In genomic region chr16:85570735-85571562, GRCh38 we compare ENCODE assay signal across 8 cellular contexts. TPM values are rescaled to one million over a fixed set of nuclear protein-coding genes. Genes with fewer than 3 reads are reported as not detected.
DNase-seq lines count a peak whose midpoint lies in the region; ATAC-seq and TF ChIP-seq lines count a peak whose summit lies in the region.

No MANE protein-coding gene starts in this region.

- intact Hi-C loops in activated naive CD4-positive, alpha-beta T cell treated with anti-CD3 and anti-CD28 coated beads for 36 hours (cut with micrococcal nuclease): loop anchor here (1.0 kb wide), 1 partner anchor 16 kb away; no protein-coding TSS in a partner anchor
- intact Hi-C loops in prostate gland (cut with DNase I): no loop called here

- H3K9me3 Mint-ChIP-seq in activated naive CD4-positive, alpha-beta T cell treated with anti-CD3 and anti-CD28 coated beads for 36 hours: peaks cover 5% of the 10 kb centered on the region
- no peaks in the 10 kb centered on the region for H3K9me3 Mint-ChIP-seq in activated T-cell treated with anti-CD3 and anti-CD28 coated beads, Interleukin-2, amount 50 U/mL, for 72 hours
- H3K9me3 Mint-ChIP-seq in nephron progenitor cell: peaks cover 10% of the 10 kb centered on the region

- 84% methylated on average over 24 of the region's 24 CpGs for WGBS in prostate gland

- peaks cover 8% of the 10 kb centered on the region for H3K4me1 ChIP-seq in prostate gland (replicated peaks)

- H3K36me3 Mint-ChIP-seq in activated naive CD4-positive, alpha-beta T cell treated with anti-CD3 and anti-CD28 coated beads for 36 hours (ENCODE audit: low read depth): peaks cover 4% of the 10 kb centered on the region
- peaks cover 7 to 8% of the 10 kb centered on the region in 2 donors for H3K36me3 Mint-ChIP-seq in activated T-cell treated with anti-CD3 and anti-CD28 coated beads, Interleukin-2, amount 50 U/mL, for 72 hours (ENCODE audit: insufficient read depth in 2 of 2)
- peaks cover 14% of the 10 kb centered on the region for H3K36me3 Mint-ChIP-seq in nephron progenitor cell (ENCODE audit: low read depth)

- DNase-seq in activated naive CD4-positive, alpha-beta T cell treated with anti-CD3 and anti-CD28 coated beads for 36 hours: peak; percentile 53
- no peak for DNase-seq in activated naive CD4-positive, alpha-beta T cell treated with anti-CD3 and anti-CD28 coated beads, Interleukin-2, amount 50 U/mL, for 16 hours
- DNase-seq in activated T-cell treated with anti-CD3 and anti-CD28 coated beads, Interleukin-2, amount 50 U/mL, for 72 hours: peak in 1 of 2 donors; percentile 18
- DNase-seq in nephron progenitor cell (no peak), prostate gland (ENCODE audit: low spot score) (no peak)

- ATAC-seq in HG03439 (IDR thresholded peaks at IDR 0.05; ENCODE audit: unreplicated experiment): peak; percentile 1
- peak; percentile 51 to 60 for ATAC-seq in activated T-cell treated with anti-CD3 and anti-CD28 coated beads, Interleukin-2, amount 50 U/mL, for 72 hours (replicated peaks in 1 of 2)
- no peak for ATAC-seq in HG02678 (IDR thresholded peaks at IDR 0.05; ENCODE audit: unreplicated experiment)
- no peak for ATAC-seq in GM18873 (IDR thresholded peaks at IDR 0.05; ENCODE audit: low FRiP score, unreplicated experiment)

- no peaks in the 10 kb centered on the region for H3K27me3 Mint-ChIP-seq in activated naive CD4-positive, alpha-beta T cell treated with anti-CD3 and anti-CD28 coated beads for 36 hours (ENCODE audit: low read depth)
- H3K27me3 Mint-ChIP-seq in activated T-cell treated with anti-CD3 and anti-CD28 coated beads, Interleukin-2, amount 50 U/mL, for 72 hours (ENCODE audit: low read depth): no peaks in the 10 kb centered on the region
- H3K27me3 Mint-ChIP-seq in nephron progenitor cell (ENCODE audit: low read depth, poor library complexity): peaks cover 7% of the 10 kb centered on the region

- no peak overlapping the region for H3K27ac Mint-ChIP-seq in activated naive CD4-positive, alpha-beta T cell treated with anti-CD3 and anti-CD28 coated beads for 36 hours
- H3K27ac Mint-ChIP-seq in activated T-cell treated with anti-CD3 and anti-CD28 coated beads, Interleukin-2, amount 50 U/mL, for 72 hours: peak overlapping the region; percentile 43
- peak overlapping the region; percentile 83 for H3K27ac Mint-ChIP-seq in nephron progenitor cell

- TF ChIP-seq CTCF in nephron progenitor cell (IDR thresholded peaks at IDR 0.05): no peak
- TF ChIP-seq CTCF in prostate gland (IDR thresholded peaks at IDR 0.05): no peak

- no peak for TF ChIP-seq POLR2A in prostate gland (IDR thresholded peaks at IDR 0.05)

- no peaks in the 10 kb centered on the region for H3K36me3 ChIP-seq in prostate gland

- no peak overlapping the region for H3K4me3 Mint-ChIP-seq in activated naive CD4-positive, alpha-beta T cell treated with anti-CD3 and anti-CD28 coated beads for 36 hours
- peak overlapping the region; percentile 73 to 74 for H3K4me3 Mint-ChIP-seq in activated T-cell treated with anti-CD3 and anti-CD28 coated beads, Interleukin-2, amount 50 U/mL, for 72 hours
- H3K4me3 Mint-ChIP-seq in nephron progenitor cell: peak overlapping the region; percentile 21

- CTCF ChIA-PET in activated naive CD4-positive, alpha-beta T cell treated with anti-CD3 and anti-CD28 coated beads for 36 hours (lab: Charles Lee): interaction anchor here (3.0 kb wide), 1 partner anchor 13 kb away, joined by 20 read pairs; no protein-coding TSS in a partner anchor

- H3K4me3 ChIP-seq in prostate gland: no peak overlapping the region

- no peaks in the 10 kb centered on the region for H3K9me3 ChIP-seq in prostate gland

- H3K4me1 Mint-ChIP-seq in activated naive CD4-positive, alpha-beta T cell treated with anti-CD3 and anti-CD28 coated beads for 36 hours (ENCODE audit: low read depth): peaks cover 51% of the 10 kb centered on the region
- peaks cover 51% of the 10 kb centered on the region for H3K4me1 Mint-ChIP-seq in activated T-cell treated with anti-CD3 and anti-CD28 coated beads, Interleukin-2, amount 50 U/mL, for 72 hours (ENCODE audit: low read depth)
- H3K4me1 Mint-ChIP-seq in nephron progenitor cell: peaks cover 91% of the 10 kb centered on the region

- no peaks in the 10 kb centered on the region for H3K27me3 ChIP-seq in prostate gland (replicated peaks; ENCODE audit: insufficient read depth)

- H3K27ac ChIP-seq in prostate gland: no peak overlapping the region

RNA-seq across cellular contexts. Expression of gene GSE1, which starts 42.2 kb away (rescaled TPM):
- total RNA-seq in activated naive CD4-positive, alpha-beta T cell treated with anti-CD3 and anti-CD28 coated beads for 36 hours: 10 to 100 TPM in 1 of 2 experiments, 1 to 10 TPM in 1; 8.6 to 10.1 TPM
- 10 to 100 TPM; 26.7 to 30.9 TPM for total RNA-seq in activated T-cell treated with anti-CD3 and anti-CD28 coated beads, Interleukin-2, amount 50 U/mL, for 72 hours
- total RNA-seq in prostate gland: 100 to 1,000 TPM in 1 of 2 donors, 10 to 100 TPM in 1; 41.4 to 146 TPM

Comparison
In these comparisons a context has a peak if more than half of its experiments do, and no peak if none do; other contexts are left out.
1. ATAC-seq: peak in HG03439 (single experiment) and activated T-cell treated with anti-CD3 and anti-CD28 coated beads, Interleukin-2, amount 50 U/mL, for 72 hours (2 of 2); none in HG02678 (single experiment) and GM18873 (single experiment).